In the genomic region with DNA sequence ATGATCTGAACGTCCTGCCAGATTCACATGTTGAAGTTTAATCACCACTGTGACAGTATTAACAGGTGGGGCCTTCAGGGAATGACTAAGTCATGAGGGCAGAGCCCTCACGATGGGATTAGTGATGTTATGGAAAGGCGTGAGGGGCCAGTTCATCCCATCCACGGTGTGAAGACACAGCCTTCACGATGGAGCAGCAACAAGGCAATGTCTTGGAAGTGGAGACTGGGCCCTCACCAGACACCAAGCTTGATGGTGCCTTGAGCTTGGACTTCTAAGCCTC, we compare ENCODE assay signal across 13 cellular contexts. TPM values are rescaled to one million over a fixed set of nuclear protein-coding genes. Genes with fewer than 3 reads are reported as not detected.
DNase-seq lines count a peak whose midpoint lies in the region; ATAC-seq and TF ChIP-seq lines count a peak whose summit lies in the region.
"Had no signal": no experiment of that assay in that cellular context is flagged by ENCODE, and none has a peak within 500 bp of the region (broad histone marks: within the 10 kb centered on the region; RNA-seq: fewer than 3 reads in every experiment).

No MANE protein-coding gene starts in this region.

- peak; percentile 24 for ATAC-seq in esophagus mucosa

- peaks cover 7 to 9% of the 10 kb centered on the region in 2 donors for H3K4me1 ChIP-seq in breast epithelium
- peaks cover 5% of the 10 kb centered on the region for H3K4me1 ChIP-seq in CD4-positive, alpha-beta memory T cell (ENCODE audit: insufficient read depth, low read length)

- no peak overlapping the region for H3K4me3 ChIP-seq in breast epithelium
- no peak overlapping the region for H3K4me3 ChIP-seq in CD4-positive, alpha-beta memory T cell (ENCODE audit: low read length in 2 of 2)
- H3K4me3 ChIP-seq: BLaER1 had no signal

- no peaks in the 10 kb centered on the region for H3K36me3 ChIP-seq in breast epithelium
- peaks cover 3% of the 10 kb centered on the region for H3K36me3 ChIP-seq in CD4-positive, alpha-beta memory T cell (ENCODE audit: insufficient read depth, low read length)

- no TSS peak for BruUV-seq in MCF 10A (replicated peaks; lab: Mats Ljungman, UMichigan)

- no peak for DNase-seq in MCF 10A (ENCODE audit: unreplicated experiment)
- no peak for DNase-seq in breast epithelium (ENCODE audit: low spot score in 2 of 2)
- peak; percentile 26 for DNase-seq in LHCN-M2 (ENCODE audit: low read depth)
- DNase-seq in CD4-positive, alpha-beta memory T cell, result no peak
- DNase-seq in SIG-M5 treated with dmso at 0.1 percent for 504 hours (lab: John Stamatoyannopoulos, UW; ENCODE audit: unreplicated experiment), result no peak
- no peak for DNase-seq in MV-4-11 (lab: John Stamatoyannopoulos, UW)
- DNase-seq: 8988T, AML-193, DMS53, GF-D8, HCEC 1CT had no signal

- H3K4me3 Mint-ChIP-seq in MCF 10A (ENCODE audit: unreplicated experiment), result no peak overlapping the region
- H3K4me3 Mint-ChIP-seq in CD4-positive, alpha-beta memory T cell, result no peak overlapping the region

- no peaks in the 10 kb centered on the region for H3K9me3 ChIP-seq in breast epithelium
- H3K9me3 ChIP-seq in CD4-positive, alpha-beta memory T cell (ENCODE audit: control insufficient read depth in 1 of 2, low read length in 2 of 2), result no peaks in the 10 kb centered on the region
- H3K9me3 ChIP-seq: BLaER1 had no signal

- TF ChIP-seq POLR2A in breast epithelium (IDR thresholded peaks at IDR 0.05), result no peak

- H3K36me3 Mint-ChIP-seq in MCF 10A (ENCODE audit: insufficient read depth, unreplicated experiment), result peaks cover 41% of the 10 kb centered on the region
- H3K36me3 Mint-ChIP-seq in CD4-positive, alpha-beta memory T cell, result peaks cover 0 to 10% of the 10 kb centered on the region in 2 donors

- CTCF ChIA-PET in MCF 10A (lab: Yijun Ruan, JAX), result interaction anchor here (0.5 to 6.2 kb wide), 10 partner anchors 8 to 480 kb away, joined by 3 to 79 read pairs (median 4); a partner anchor contains a TSS
- CTCF ChIA-PET in CD4-positive, alpha-beta memory T cell (lab: Charles Lee; ENCODE audit: partially characterized antibody), result interaction anchor here (1.4 to 5.5 kb wide), 9 partner anchors 8 to 173 kb away, joined by 3 to 63 read pairs (median 9); no protein-coding TSS in a partner anchor

- H3K27me3 ChIP-seq in breast epithelium, result no peaks in the 10 kb centered on the region
- H3K27me3 ChIP-seq in CD4-positive, alpha-beta memory T cell (ENCODE audit: insufficient read depth, low read length), result no peaks in the 10 kb centered on the region
- H3K27me3 ChIP-seq: BLaER1 had no signal

- POLR2A ChIA-PET in MCF 10A (lab: Yijun Ruan, JAX), result interaction anchor here (2.4 kb wide), 1 partner anchor 165 kb away, joined by 12 read pairs; no protein-coding TSS in a partner anchor
- POLR2A ChIA-PET in CD4-positive, alpha-beta memory T cell (lab: Charles Lee; ENCODE audit: partially characterized antibody), result interaction anchor here (1.4 to 2.0 kb wide), 3 partner anchors 11 to 165 kb away, joined by 4 to 8 read pairs (median 5); no protein-coding TSS in a partner anchor

- H3K27ac Mint-ChIP-seq in MCF 10A (ENCODE audit: low read depth, unreplicated experiment), result peak overlapping the region; percentile 27
- H3K27ac Mint-ChIP-seq in CD4-positive, alpha-beta memory T cell, result peak overlapping the region in 1 of 7 donors; percentile 55

- H3K9me3 Mint-ChIP-seq in MCF 10A (ENCODE audit: unreplicated experiment), result no peaks in the 10 kb centered on the region
- no peaks in the 10 kb centered on the region for H3K9me3 Mint-ChIP-seq in CD4-positive, alpha-beta memory T cell

- intact Hi-C loops in MCF 10A (cut with micrococcal nuclease), result loop anchor here (10.0 kb wide), 2 partner anchors 99 to 239 kb away; a partner anchor contains a TSS
- intact Hi-C loops in breast epithelium (cut with DNase I; ENCODE audit: low total_unique reads), result no loop called here
- intact Hi-C loops in CD4-positive, alpha-beta memory T cell (cut with micrococcal nuclease), result no loop called here

- TF ChIP-seq CTCF in MCF 10A (IDR thresholded peaks at IDR 0.05; ENCODE audit: unreplicated experiment) (no peak), breast epithelium (IDR thresholded peaks at IDR 0.05) (no peak)

- no peak overlapping the region for H3K27ac ChIP-seq in breast epithelium
- no peak overlapping the region for H3K27ac ChIP-seq in CD4-positive, alpha-beta memory T cell (ENCODE audit: low read depth, low read length)
- H3K27ac ChIP-seq: BLaER1 had no signal

- no peaks in the 10 kb centered on the region for H3K27me3 Mint-ChIP-seq in MCF 10A (ENCODE audit: insufficient read depth, unreplicated experiment)
- H3K27me3 Mint-ChIP-seq in CD4-positive, alpha-beta memory T cell, result no peaks in the 10 kb centered on the region

- H3K4me1 Mint-ChIP-seq in MCF 10A (ENCODE audit: insufficient read depth, unreplicated experiment), result peaks cover 9% of the 10 kb centered on the region
- H3K4me1 Mint-ChIP-seq in CD4-positive, alpha-beta memory T cell, result peaks cover 3 to 5% (median 4%) of the 10 kb centered on the region in 4 donors

RNA-seq across cellular contexts. Expression of a gene that starts 6.4 kb away (rescaled TPM):
- total RNA-seq in MCF 10A (2022), result 8.3 and 13.2 TPM in 2 replicates
- total RNA-seq in breast epithelium, result 1 to 10 TPM; 4.3 to 9.5 (median 8.2) TPM
- 5.2 and 7.1 TPM in 2 replicates for total RNA-seq in LHCN-M2 (2014; rRNA removed)
- polyA plus RNA-seq in LHCN-M2 (2012), result 5.4 TPM
- 11.4 TPM for total RNA-seq in esophagus mucosa
- 10 to 100 TPM; 11.5 to 13.6 TPM for total RNA-seq in CD4-positive, alpha-beta memory T cell
- 1 to 10 TPM; 2.4 to 3.5 TPM for polyA plus RNA-seq in CD4-positive, alpha-beta memory T cell

RNA-seq across cellular contexts. Expression of a gene that starts 30.9 kb away (rescaled TPM):
- 1.7 and 1.9 TPM in 2 replicates for total RNA-seq in MCF 10A (2022)
- 10 to 100 TPM in 2 of 3 donors, 1 to 10 TPM in 1; 7.5 to 18.0 (median 12.9) TPM for total RNA-seq in breast epithelium
- total RNA-seq in LHCN-M2 (2014; rRNA removed), result 1.9 TPM in 2 replicates
- polyA plus RNA-seq in LHCN-M2 (2012), result 2.1 TPM
- total RNA-seq in esophagus mucosa, result 21.9 TPM
- 10 to 100 TPM; 13.1 to 16.7 TPM for total RNA-seq in CD4-positive, alpha-beta memory T cell
- polyA plus RNA-seq in CD4-positive, alpha-beta memory T cell, result 10 to 100 TPM in 1 of 2 donors, 1 to 10 TPM in 1; 7.6 to 11.2 TPM
